ENCODE assay signal across 8 cellular contexts in the genomic region with DNA sequence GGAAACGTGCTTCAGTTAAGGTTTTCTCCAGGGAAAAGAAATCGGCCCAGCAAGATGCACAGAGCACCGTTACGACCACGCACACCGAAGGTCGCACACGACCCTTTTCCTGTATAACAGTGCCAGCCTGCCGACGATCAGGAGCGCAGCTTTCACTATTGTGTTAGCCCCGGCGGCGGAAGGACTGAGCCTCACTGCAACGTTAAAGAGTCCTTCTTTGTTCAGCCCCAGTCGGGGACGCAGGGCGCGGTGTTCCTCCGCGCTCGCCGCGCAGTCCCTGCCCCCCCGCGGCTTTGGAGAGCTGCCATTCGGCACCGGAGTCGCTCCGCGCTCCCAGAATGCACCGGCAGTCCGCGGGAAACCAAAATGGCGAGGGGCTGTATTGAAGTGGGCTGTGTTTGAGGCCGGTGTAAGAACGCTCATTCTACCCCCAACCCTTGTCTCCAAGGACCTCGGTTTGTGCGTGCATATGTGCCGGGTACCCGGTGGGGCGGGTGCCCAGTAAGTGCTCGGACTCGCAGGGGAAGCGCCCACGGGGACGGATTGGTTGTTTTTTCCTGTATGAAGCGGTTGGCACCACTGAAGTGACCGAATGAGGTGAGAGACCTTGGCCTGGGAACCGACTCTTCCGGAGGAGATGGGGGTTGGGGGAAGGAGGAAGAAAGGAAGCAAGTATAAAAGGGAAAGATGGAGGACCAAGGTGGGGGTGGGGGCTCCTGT. TPM values are rescaled to one million over a fixed set of nuclear protein-coding genes. Genes with fewer than 3 reads are reported as not detected.
DNase-seq lines count a peak whose midpoint lies in the region; ATAC-seq and TF ChIP-seq lines count a peak whose summit lies in the region.

A gene (plus strand): TSS at position 349 of the 720 bp plus-strand sequence. CDS start 244 bp downstream, at position 593.

- DNase-seq in NCI-H187 (lab: John Stamatoyannopoulos, UW): peak; percentile 90 to 95
- DNase-seq in T-helper 17 cell: peak; percentile 85 to 87 (median 86)
- DNase-seq in amygdala (lab: John Stamatoyannopoulos, UW): peak; percentile 56 to 94 (median 90)
- DNase-seq in left ventricle myocardium inferior: peak; percentile 95
- peak; percentile 97 for DNase-seq in progenitor cell of endocrine pancreas (ENCODE audit: low spot score, unreplicated experiment)
- DNase-seq in upper lobe of right lung: peak; percentile 98

- H3K4me3 ChIP-seq in left ventricle myocardium inferior: peak within 1 kb of the TSS; percentile 72
- peak within 1 kb of the TSS; percentile 81 for H3K4me3 ChIP-seq in upper lobe of right lung

- H3K36me3 ChIP-seq in left ventricle myocardium inferior (peaks cover 9% of the 10 kb centered on the region), upper lobe of right lung (no peaks in the 10 kb centered on the region)

- H3K27me3 Mint-ChIP-seq in T-helper 17 cell (no peaks in the 10 kb centered on the region), progenitor cell of endocrine pancreas (no peaks in the 10 kb centered on the region)

- peaks cover 6% of the 10 kb centered on the region for H3K9me3 Mint-ChIP-seq in progenitor cell of endocrine pancreas (ENCODE audit: low read depth)

- intact Hi-C loops in left ventricle myocardium inferior (cut with micrococcal nuclease): no loop called here
- intact Hi-C loops in upper lobe of right lung (cut with DNase I): no loop called here

- no peak for TF ChIP-seq CTCF in left ventricle myocardium inferior (IDR thresholded peaks at IDR 0.05; ENCODE audit: borderline replicate concordance)
- TF ChIP-seq CTCF in progenitor cell of endocrine pancreas (IDR thresholded peaks at IDR 0.05; ENCODE audit: unreplicated experiment): no peak
- no peak for TF ChIP-seq CTCF in upper lobe of right lung (IDR thresholded peaks at IDR 0.05)

- ATAC-seq in GM18499 (IDR thresholded peaks at IDR 0.05; ENCODE audit: insufficient read depth, unreplicated experiment) (peak; percentile 44), HG02938 (IDR thresholded peaks at IDR 0.05; ENCODE audit: unreplicated experiment) (peak; percentile 68), T-helper 17 cell (peak; percentile 90), upper lobe of right lung (peak; percentile 98)

- peak within 1 kb of the TSS; percentile 100 for H3K27ac Mint-ChIP-seq in T-helper 17 cell
- H3K27ac Mint-ChIP-seq in progenitor cell of endocrine pancreas: peak within 1 kb of the TSS; percentile 100

- H3K27me3 ChIP-seq in left ventricle myocardium inferior (ENCODE audit: low read depth) (no peaks in the 10 kb centered on the region), upper lobe of right lung (no peaks in the 10 kb centered on the region)

- H3K36me3 Mint-ChIP-seq in T-helper 17 cell (ENCODE audit: low read depth): peaks cover 9% of the 10 kb centered on the region
- peaks cover 17% of the 10 kb centered on the region for H3K36me3 Mint-ChIP-seq in progenitor cell of endocrine pancreas (ENCODE audit: insufficient read depth)

- H3K9me3 ChIP-seq in T-helper 17 cell (ENCODE audit: control insufficient read depth, low read length, poor library complexity, severe bottlenecking) (no peaks in the 10 kb centered on the region), left ventricle myocardium inferior (replicated peaks) (peaks cover 7% of the 10 kb centered on the region), upper lobe of right lung (no peaks in the 10 kb centered on the region)

- H3K4me3 Mint-ChIP-seq in T-helper 17 cell (peak within 1 kb of the TSS; percentile 99), progenitor cell of endocrine pancreas (ENCODE audit: low read depth) (peak within 1 kb of the TSS; percentile 100)

- peaks cover 36% of the 10 kb centered on the region for H3K4me1 Mint-ChIP-seq in T-helper 17 cell
- H3K4me1 Mint-ChIP-seq in progenitor cell of endocrine pancreas (ENCODE audit: low read depth): peaks cover 10% of the 10 kb centered on the region

- H3K4me1 ChIP-seq in left ventricle myocardium inferior (peaks cover 37% of the 10 kb centered on the region), upper lobe of right lung (peaks cover 18% of the 10 kb centered on the region)

- H3K27ac ChIP-seq in left ventricle myocardium inferior (replicated peaks) (peak within 1 kb of the TSS; percentile 85), upper lobe of right lung (peak within 1 kb of the TSS; percentile 83)

RNA-seq across cellular contexts. Expression of the gene that starts here (rescaled TPM):
- total RNA-seq in T-helper 17 cell (10 to 100 TPM; 37.7 to 42.4 TPM), left ventricle myocardium inferior (5.6 TPM), progenitor cell of endocrine pancreas (89.4 and 94.2 TPM in 2 replicates), upper lobe of right lung (26.3 TPM)

Comparison
In these comparisons a context has a peak if more than half of its experiments do, and no peak if none do; other contexts are left out.
1. Peak in every context shown above with its lines: DNase-seq, ATAC-seq, H3K4me3 ChIP-seq and H3K27ac ChIP-seq.
2. ATAC-seq: peak in every context shown above with its lines; median percentile 98 in upper lobe of right lung; 90 in T-helper 17 cell; 68 in HG02938; 44 in GM18499.